In genomic region chr11:77791301-77791700, GRCh38 we compare ENCODE assay signal across 27 cellular contexts.
"Had no signal": no experiment of that assay in that cellular context is flagged by ENCODE, and none has a peak within 500 bp of the region (broad histone marks: within the 10 kb centered on the region; RNA-seq: fewer than 3 reads in every experiment).

No MANE protein-coding gene starts in this region.

- H3K4me3 ChIP-seq: pancreas, psoas muscle, right lobe of liver, sigmoid colon, suprapubic skin, testis, tibial artery, transverse colon, upper lobe of left lung, vagina had no signal

- H3K4me1 Mint-ChIP-seq: nephron progenitor cell had no signal

- DNase-seq: naive thymus-derived CD8-positive, alpha-beta T cell; nephron progenitor cell; nucleus accumbens; pancreas; psoas muscle; right cardiac atrium; right lobe of liver; sigmoid colon; small intestine; stimulated activated CD4-positive, alpha-beta T cell treated with anti-CD3 and anti-CD28 coated beads, Interleukin-15, amount 100 ng/mL, for 24 hours; stimulated activated CD4-positive, alpha-beta T cell treated with anti-CD3 and anti-CD28 coated beads, Interleukin-2, amount 100 ng/mL, for 24 hours; stimulated activated CD4-positive, alpha-beta T cell treated with anti-CD3 and anti-CD28 coated beads, Interleukin-2, amount 100 ng/mL, for 48 hours; stimulated activated CD4-positive, alpha-beta T cell treated with anti-CD3 and anti-CD28 coated beads, Interleukin-4, amount 100 ng/mL, for 24 hours; stimulated activated naive CD4-positive, alpha-beta T cell; stimulated activated naive CD8-positive, alpha-beta T cell treated with anti-CD3 and anti-CD28 coated beads, Interleukin-15, amount 100 ng/mL, for 72 hours; stimulated activated naive CD8-positive, alpha-beta T cell treated with anti-CD3 and anti-CD28 coated beads, Interleukin-15, Interleukin-2, amounts not matched to agents 100 U/mL and 50 U/mL, for 24 hours; substantia nigra; testis; tibial artery; transverse colon; upper lobe of left lung had no signal

- H3K27me3 Mint-ChIP-seq: naive thymus-derived CD8-positive, alpha-beta T cell; natural killer cell treated with Interleukin-12 subunit alpha and Interleukin-12 subunit beta and Interleukin-15 and Interleukin-18, amount 100 ng/mL, for 72 hours; stimulated activated memory B cell treated with anti-CD40 and anti-IgM and Interleukin-4, amounts not matched to agents 10 μg/mL and 1 μg/mL and 100 μg/mL, for 72 hours; stimulated activated naive CD8-positive, alpha-beta T cell treated with anti-CD3 and anti-CD28 coated beads, Interleukin-15, amount 100 ng/mL, for 72 hours had no signal

- H3K27me3 ChIP-seq: neutrophil, pancreas, right lobe of liver, sigmoid colon, suprapubic skin, testis, tibial artery, transverse colon, upper lobe of left lung, vagina had no signal

- H3K9me3 Mint-ChIP-seq: natural killer cell treated with Interleukin-12 subunit alpha and Interleukin-12 subunit beta and Interleukin-15 and Interleukin-18, amount 100 ng/mL, for 72 hours had no signal

- H3K4me1 ChIP-seq: pancreas, right lobe of liver, suprapubic skin, testis had no signal

- H3K36me3 ChIP-seq: neutrophil, pancreas, right lobe of liver, sigmoid colon, suprapubic skin, tibial artery, transverse colon, upper lobe of left lung, vagina had no signal

- H3K4me3 Mint-ChIP-seq: natural killer cell treated with Interleukin-12 subunit alpha and Interleukin-12 subunit beta and Interleukin-15 and Interleukin-18, amount 100 ng/mL, for 72 hours; nephron progenitor cell; neural crest cell; stimulated activated memory B cell treated with anti-CD40 and anti-IgM and Interleukin-4, amounts not matched to agents 10 μg/mL and 1 μg/mL and 100 μg/mL, for 72 hours; stimulated activated naive CD8-positive, alpha-beta T cell treated with anti-CD3 and anti-CD28 coated beads, Interleukin-15, amount 100 ng/mL, for 72 hours had no signal

- ATAC-seq: naive thymus-derived CD8-positive, alpha-beta T cell; natural killer cell treated with Interleukin-12 subunit alpha and Interleukin-12 subunit beta and Interleukin-15 and Interleukin-18, amount 100 ng/mL, for 72 hours; pancreas; psoas muscle; right cardiac atrium; right lobe of liver; stimulated activated memory B cell treated with anti-CD40 and anti-IgM and Interleukin-4, amounts not matched to agents 10 μg/mL and 1 μg/mL and 100 μg/mL, for 72 hours; stimulated activated naive CD8-positive, alpha-beta T cell treated with anti-CD3 and anti-CD28 coated beads, Interleukin-15, amount 100 ng/mL, for 72 hours; stimulated activated naive CD8-positive, alpha-beta T cell treated with anti-CD3 and anti-CD28 coated beads, Interleukin-15, Interleukin-2, amounts not matched to agents 100 U/mL and 50 U/mL, for 24 hours had no signal

- H3K9me3 ChIP-seq: neutrophil, pancreas, psoas muscle, right lobe of liver, sigmoid colon, suprapubic skin, testis, tibial artery, transverse colon, upper lobe of left lung, vagina had no signal

- H3K27ac Mint-ChIP-seq: natural killer cell treated with Interleukin-12 subunit alpha and Interleukin-12 subunit beta and Interleukin-15 and Interleukin-18, amount 100 ng/mL, for 72 hours; nephron progenitor cell; stimulated activated memory B cell treated with anti-CD40 and anti-IgM and Interleukin-4, amounts not matched to agents 10 μg/mL and 1 μg/mL and 100 μg/mL, for 72 hours; stimulated activated naive CD8-positive, alpha-beta T cell treated with anti-CD3 and anti-CD28 coated beads, Interleukin-15, amount 100 ng/mL, for 72 hours had no signal

- H3K27ac ChIP-seq: neutrophil, pancreas, psoas muscle, right lobe of liver, sigmoid colon, suprapubic skin, testis, tibial artery, transverse colon, upper lobe of left lung, vagina had no signal
